Comparison of ENCODE assay signal across 1 cellular context in genomic region chr16:3259097-3259496, GRCh38.
TF ChIP-seq lines count a peak whose summit lies in the region.

No MANE protein-coding gene starts in this region.

TF ChIP-seq in K562, 482 proteins besides CTCF, POLR2A, EP300 and RAD21:
- peak; percentile 45; the same call in 1 of the 2 replicates for TF ChIP-seq CEBPB (tag; IDR thresholded peaks at IDR 0.05)
- no peak for TF ChIP-seq ADNP (tag; IDR thresholded peaks at IDR 0.05)
